Comparison of ENCODE assay signal across 15 cellular contexts in the genomic region with DNA sequence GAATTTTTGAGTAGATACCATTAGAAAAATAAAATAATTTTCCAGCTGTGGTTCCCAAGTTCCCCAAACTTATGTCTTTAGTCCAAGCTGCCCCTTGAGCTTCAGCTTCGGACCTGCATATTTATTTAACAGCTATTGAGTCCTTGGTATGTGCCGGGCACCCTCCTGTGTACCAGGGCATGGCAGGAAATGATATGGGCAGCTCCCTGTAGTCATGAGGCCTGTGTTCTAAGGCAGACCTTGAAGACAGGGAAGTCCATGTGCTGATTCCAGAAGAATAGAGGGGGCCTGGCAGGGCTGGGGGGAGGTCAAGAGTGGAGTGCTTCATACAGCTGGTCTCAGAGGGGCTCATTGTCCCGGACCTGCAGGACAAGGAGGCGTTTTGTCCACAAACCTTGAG. TPM values are rescaled to one million over a fixed set of nuclear protein-coding genes. Genes with fewer than 3 reads are reported as not detected.
A peak's percentile ranks its signal among the peaks of the same experiment; 100 is the strongest.
DNase-seq lines count a peak whose midpoint lies in the region; ATAC-seq, FAIRE-seq and TF ChIP-seq lines count a peak whose summit lies in the region.
"Had no signal": no experiment of that assay in that cellular context is flagged by ENCODE, and none has a peak within 500 bp of the region (broad histone marks: within the 10 kb centered on the region; RNA-seq: fewer than 3 reads in every experiment).

No MANE protein-coding gene starts in this region.

- ATAC-seq in mucosa of descending colon, result peak; percentile 57
- no peak for ATAC-seq in HG03571 (IDR thresholded peaks at IDR 0.05; ENCODE audit: unreplicated experiment)
- ATAC-seq: sciatic nerve had no signal

- H3K36me3 Mint-ChIP-seq in T-helper 2 cell treated with Interferon-gamma antibody and Interleukin-4, amounts not matched to agents 5 μg/mL and 100 μg/mL, for 36 hours (ENCODE audit: low read depth), result peaks cover 7% of the 10 kb centered on the region
- H3K36me3 Mint-ChIP-seq in activated T-helper 2 cell treated with anti-CD3 and anti-CD28 coated beads, Interferon-gamma antibody, Interleukin-2, Interleukin-4, amounts not matched to agents 10 μg/mL and 5 μg/mL and 100 μg/mL, durations not matched to agents 14 hours and 24 hours and 36 hours (ENCODE audit: low read depth), result peaks cover 40% of the 10 kb centered on the region

- no peak for TF ChIP-seq CTCF in mucosa of descending colon (IDR thresholded peaks at IDR 0.05)

- no peaks in the 10 kb centered on the region for H3K9me3 Mint-ChIP-seq in T-helper 2 cell treated with Interferon-gamma antibody and Interleukin-4, amounts not matched to agents 5 μg/mL and 100 μg/mL, for 36 hours
- no peaks in the 10 kb centered on the region for H3K9me3 Mint-ChIP-seq in activated T-helper 2 cell treated with anti-CD3 and anti-CD28 coated beads, Interferon-gamma antibody, Interleukin-2, Interleukin-4, amounts not matched to agents 10 μg/mL and 5 μg/mL and 100 μg/mL, durations not matched to agents 14 hours and 24 hours and 36 hours

- H3K4me3 ChIP-seq in mucosa of descending colon, result no peak overlapping the region
- H3K4me3 ChIP-seq: tibial artery had no signal

- no peak for DNase-seq in T-helper 2 cell treated with Interferon-gamma antibody and Interleukin-4, amounts not matched to agents 5 μg/mL and 100 μg/mL, for 36 hours (ENCODE audit: low spot score)
- no peak for DNase-seq in T-helper 2 cell
- DNase-seq in GM19239 (ENCODE audit: insufficient read length, low spot score), result no peak
- no peak for DNase-seq in activated T-helper 2 cell treated with anti-CD3 and anti-CD28 coated beads, Interferon-gamma antibody, Interleukin-2, Interleukin-4, amounts not matched to agents 10 μg/mL and 5 μg/mL and 100 μg/mL, durations not matched to agents 14 hours and 24 hours and 36 hours (ENCODE audit: low spot score)
- no peak for DNase-seq in mucosa of descending colon
- no peak for DNase-seq in HK-2 (ENCODE audit: unreplicated experiment)
- DNase-seq in NCI-H69 (lab: John Stamatoyannopoulos, UW), result no peak
- DNase-seq: 8988T; NCI-H2029 treated with DMSO at 0.1 percent for 48 hours; NCI-H526; occipital lobe; stimulated activated CD4-positive, alpha-beta T cell treated with anti-CD3 and anti-CD28 coated beads, Interleukin-2, amount 100 ng/mL, for 48 hours had no signal

- intact Hi-C loops in activated T-helper 2 cell treated with anti-CD3 and anti-CD28 coated beads, Interferon-gamma antibody, Interleukin-2, Interleukin-4, amounts not matched to agents 10 μg/mL and 5 μg/mL and 100 μg/mL, durations not matched to agents 14 hours and 24 hours and 36 hours (cut with micrococcal nuclease), result loop anchor here (2.0 kb wide), 1 partner anchor 24 kb away; no protein-coding TSS in a partner anchor
- intact Hi-C loops in mucosa of descending colon (cut with DNase I, micrococcal nuclease), result no loop called here

- no peaks in the 10 kb centered on the region for H3K27me3 Mint-ChIP-seq in T-helper 2 cell treated with Interferon-gamma antibody and Interleukin-4, amounts not matched to agents 5 μg/mL and 100 μg/mL, for 36 hours (ENCODE audit: low read depth)
- H3K27me3 Mint-ChIP-seq in activated T-helper 2 cell treated with anti-CD3 and anti-CD28 coated beads, Interferon-gamma antibody, Interleukin-2, Interleukin-4, amounts not matched to agents 10 μg/mL and 5 μg/mL and 100 μg/mL, durations not matched to agents 14 hours and 24 hours and 36 hours (ENCODE audit: low read depth), result no peaks in the 10 kb centered on the region

- H3K4me1 ChIP-seq in mucosa of descending colon (ENCODE audit: low read depth), result peaks cover 26% of the 10 kb centered on the region
- H3K4me1 ChIP-seq: tibial artery had no signal

- peaks cover 44% of the 10 kb centered on the region for H3K4me1 Mint-ChIP-seq in T-helper 2 cell treated with Interferon-gamma antibody and Interleukin-4, amounts not matched to agents 5 μg/mL and 100 μg/mL, for 36 hours (ENCODE audit: low read depth)
- peaks cover 53% of the 10 kb centered on the region for H3K4me1 Mint-ChIP-seq in activated T-helper 2 cell treated with anti-CD3 and anti-CD28 coated beads, Interferon-gamma antibody, Interleukin-2, Interleukin-4, amounts not matched to agents 10 μg/mL and 5 μg/mL and 100 μg/mL, durations not matched to agents 14 hours and 24 hours and 36 hours (ENCODE audit: low read depth)

- H3K9me3 ChIP-seq in mucosa of descending colon, result no peaks in the 10 kb centered on the region
- H3K9me3 ChIP-seq: tibial artery had no signal

- peak; percentile 76 for FAIRE-seq in GM19239 (lab: Jason Lieb, UNC)

- H3K36me3 ChIP-seq in mucosa of descending colon (ENCODE audit: low read depth), result no peaks in the 10 kb centered on the region
- H3K36me3 ChIP-seq: tibial artery had no signal

- H3K4me3 Mint-ChIP-seq in T-helper 2 cell treated with Interferon-gamma antibody and Interleukin-4, amounts not matched to agents 5 μg/mL and 100 μg/mL, for 36 hours, result no peak overlapping the region
- H3K4me3 Mint-ChIP-seq in activated T-helper 2 cell treated with anti-CD3 and anti-CD28 coated beads, Interferon-gamma antibody, Interleukin-2, Interleukin-4, amounts not matched to agents 10 μg/mL and 5 μg/mL and 100 μg/mL, durations not matched to agents 14 hours and 24 hours and 36 hours (ENCODE audit: low read depth), result peak overlapping the region; percentile 9

- peak overlapping the region; percentile 98 for H3K27ac Mint-ChIP-seq in T-helper 2 cell treated with Interferon-gamma antibody and Interleukin-4, amounts not matched to agents 5 μg/mL and 100 μg/mL, for 36 hours
- H3K27ac Mint-ChIP-seq in activated T-helper 2 cell treated with anti-CD3 and anti-CD28 coated beads, Interferon-gamma antibody, Interleukin-2, Interleukin-4, amounts not matched to agents 10 μg/mL and 5 μg/mL and 100 μg/mL, durations not matched to agents 14 hours and 24 hours and 36 hours, result peak overlapping the region; percentile 92

RNA-seq across cellular contexts. Expression of a gene that starts 29.2 kb away (rescaled TPM):
- total RNA-seq in activated T-helper 2 cell treated with anti-CD3 and anti-CD28 coated beads, Interferon-gamma antibody, Interleukin-2, Interleukin-4, amounts not matched to agents 10 μg/mL and 5 μg/mL and 100 μg/mL, durations not matched to agents 14 hours and 24 hours and 36 hours, result 67.8 and 72.9 TPM in 2 replicates
- 10 to 100 TPM; 20.9 to 36.0 (median 21.3) TPM for total RNA-seq in mucosa of descending colon
